In the genomic region with DNA sequence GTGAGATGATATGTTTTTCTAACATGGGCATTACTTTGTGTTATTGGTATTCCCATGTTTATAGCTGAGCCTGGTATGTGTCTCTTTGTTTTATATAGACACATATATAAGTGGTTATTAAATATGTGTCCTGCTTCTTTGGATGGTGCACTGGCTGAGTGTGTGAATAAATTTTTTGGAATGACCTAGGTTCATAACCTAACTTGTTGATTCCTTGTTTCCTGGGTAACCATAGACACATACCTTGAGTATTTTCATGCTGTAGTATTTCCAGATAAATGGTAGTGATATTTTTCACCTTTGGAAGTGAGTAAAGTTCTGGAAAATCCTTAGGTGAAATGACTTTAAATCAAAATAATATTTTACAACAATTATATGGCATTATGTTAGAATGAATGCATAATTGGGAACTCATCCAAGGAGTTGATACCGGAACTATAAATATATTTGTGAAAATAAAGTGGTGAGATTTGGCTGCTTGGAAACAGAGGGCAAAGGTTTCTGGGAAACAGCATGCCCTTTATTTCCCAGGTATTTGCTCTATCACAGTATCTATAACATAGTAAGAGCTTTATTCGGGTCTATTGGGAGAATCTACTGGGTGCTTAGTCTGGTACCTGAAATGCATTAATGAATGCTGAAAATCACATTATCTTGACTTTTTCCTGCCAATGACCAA, we compare ENCODE assay signal across 21 cellular contexts.
DNase-seq lines count a peak whose midpoint lies in the region; ATAC-seq, FAIRE-seq and TF ChIP-seq lines count a peak whose summit lies in the region.
"Had no signal": no experiment of that assay in that cellular context is flagged by ENCODE, and none has a peak within 500 bp of the region (broad histone marks: within the 10 kb centered on the region; RNA-seq: fewer than 3 reads in every experiment).

No MANE protein-coding gene starts in this region.

- no peak overlapping the region for H3K18ac ChIP-seq in mesenchymal stem cell (ENCODE audit: low read depth in 1 of 2, low read length in 2 of 2)

- H2BK15ac ChIP-seq in mesenchymal stem cell (ENCODE audit: low read depth, poor library complexity, severe bottlenecking) = no peak overlapping the region

- H4K91ac ChIP-seq in mesenchymal stem cell (ENCODE audit: low read length) = no peak overlapping the region

- H3K4me2 ChIP-seq in A549 (no peak overlapping the region; the same call in 2 of the 3 replicates), astrocyte (ENCODE audit: low read length) (no peak overlapping the region), mesenchymal stem cell (ENCODE audit: low read length, poor library complexity, severe bottlenecking) (no peak overlapping the region)
- H3K4me2 ChIP-seq: BLaER1 treated with 17β-estradiol and CSF1 and Interleukin-3, amounts not matched to agents 10 nM and 100 nM had no signal

- H3K9ac ChIP-seq in astrocyte (ENCODE audit: low read length) (no peak overlapping the region), mesenchymal stem cell (ENCODE audit: low read length) (peak overlapping the region; percentile 2)
- H3K9ac ChIP-seq: BLaER1 treated with 17β-estradiol and CSF1 and Interleukin-3, amounts not matched to agents 10 nM and 100 nM had no signal

- H3K4me3 ChIP-seq in A549 = no peak overlapping the region
- H3K4me3 ChIP-seq in astrocyte (ENCODE audit: insufficient read depth, low read depth, low read length) = no peak overlapping the region
- H3K4me3 ChIP-seq in mesenchymal stem cell (ENCODE audit: insufficient read depth in 1 of 2, low read depth in 1 of 2, low read length in 2 of 2) = no peak overlapping the region
- H3K4me3 ChIP-seq: BLaER1 treated with 17β-estradiol and CSF1 and Interleukin-3, amounts not matched to agents 10 nM and 100 nM had no signal

- CTCF ChIA-PET in A549 (lab: Yijun Ruan, JAX) = no interaction called here

- peaks cover 10% of the 10 kb centered on the region for H3K36me3 Mint-ChIP-seq in astrocyte (ENCODE audit: low read depth, unreplicated experiment)
- peaks cover 19% of the 10 kb centered on the region for H3K36me3 Mint-ChIP-seq in osteocyte (ENCODE audit: unreplicated experiment)

- H3K27ac ChIP-seq in A549 (no peak overlapping the region), astrocyte (ENCODE audit: low read depth, low read length) (no peak overlapping the region), mesenchymal stem cell (ENCODE audit: low read length, poor library complexity, severe bottlenecking) (no peak overlapping the region)
- H3K27ac ChIP-seq: BLaER1 treated with 17β-estradiol and CSF1 and Interleukin-3, amounts not matched to agents 10 nM and 100 nM; RWPE1 had no signal

- H3K4ac ChIP-seq in mesenchymal stem cell (ENCODE audit: low read depth in 1 of 2, low read length in 2 of 2) = no peak overlapping the region

- H3K9me3 ChIP-seq in A549 (no peaks in the 10 kb centered on the region), astrocyte (ENCODE audit: insufficient read depth, low read depth, low read length) (no peaks in the 10 kb centered on the region), mesenchymal stem cell (ENCODE audit: control insufficient read depth, low read length) (no peaks in the 10 kb centered on the region)
- H3K9me3 ChIP-seq: Caco-2 had no signal

- H3K27ac Mint-ChIP-seq in astrocyte (ENCODE audit: unreplicated experiment) (no peak overlapping the region), osteocyte (ENCODE audit: unreplicated experiment) (no peak overlapping the region)
- H3K27ac Mint-ChIP-seq: CD4-positive, alpha-beta memory T cell had no signal

- TF ChIP-seq CTCF in A549 (IDR thresholded peaks at IDR 0.05) (no peak), astrocyte (IDR thresholded peaks at IDR 0.05; ENCODE audit: insufficient read depth, low read depth, low read length) (no peak), osteocyte (IDR thresholded peaks at IDR 0.05) (no peak)

- H3K14ac ChIP-seq in mesenchymal stem cell (ENCODE audit: low read length in 2 of 2) = no peak overlapping the region

- no peak overlapping the region for H2AK5ac ChIP-seq in mesenchymal stem cell (ENCODE audit: low read length, severe bottlenecking)

- H2AFZ ChIP-seq in astrocyte (ENCODE audit: low read depth, low read length) = no peak overlapping the region
- H2AFZ ChIP-seq in mesenchymal stem cell (ENCODE audit: low read depth, low read length) = no peak overlapping the region

- H2BK5ac ChIP-seq in mesenchymal stem cell (ENCODE audit: low read depth, low read length, poor library complexity, severe bottlenecking) = no peak overlapping the region

- no peak overlapping the region for H2BK120ac ChIP-seq in mesenchymal stem cell (ENCODE audit: low read depth, low read length)

- no peak for DNase-seq in A549 (ENCODE audit: low read depth in 1 of 2, low spot score in 1 of 2)
- no peak for DNase-seq in GM12891 (ENCODE audit: insufficient read length, low spot score)
- DNase-seq in astrocyte (ENCODE audit: low read depth) = no peak
- DNase-seq in mesenchymal stem cell = no peak
- no peak for DNase-seq in osteocyte (ENCODE audit: extremely low spot score, unreplicated experiment)
- no peak for DNase-seq in ACHN
- no peak for DNase-seq in DMS 273 (lab: John Stamatoyannopoulos, UW; ENCODE audit: unreplicated experiment)
- DNase-seq: Caco-2; CD4-positive, alpha-beta memory T cell; GDM1; Karpas-422; NCI-H1694; NCI-H2081; NCI-H2171; NCI-H345; NCI-H524; NCI-H774; NK-92 treated with Interleukin-12 subunit alpha and Interleukin-12 subunit beta, amount 100 ng/mL, for 24 hours had no signal

- H3K79me1 ChIP-seq in mesenchymal stem cell (replicated peaks; ENCODE audit: low read length, poor library complexity, severe bottlenecking) = peaks cover 7% of the 10 kb centered on the region

- peaks cover 21% of the 10 kb centered on the region for H3K4me1 ChIP-seq in A549
- H3K4me1 ChIP-seq in astrocyte (ENCODE audit: insufficient read depth, low read length) = peaks cover 20% of the 10 kb centered on the region
- H3K4me1 ChIP-seq in mesenchymal stem cell (ENCODE audit: control insufficient read depth, insufficient read depth, low read depth, low read length) = peaks cover 3% of the 10 kb centered on the region

- H3K79me2 ChIP-seq in astrocyte (ENCODE audit: insufficient read depth, low read length) = peaks cover 53% of the 10 kb centered on the region

- TF ChIP-seq POLR2A in A549 (IDR thresholded peaks at IDR 0.05; ENCODE audit: low read length) = no peak
- TF ChIP-seq POLR2A in GM12891 (IDR thresholded peaks at IDR 0.05; ENCODE audit: low read depth, low read length) = no peak

- no peak for ATAC-seq in A549
- ATAC-seq: SK-N-SH treated with all-trans-retinoic acid at 6 μM for 48 hours had no signal

- no peak overlapping the region for H4K8ac ChIP-seq in mesenchymal stem cell (ENCODE audit: low read length)

- in situ Hi-C loops in ACHN (cut with HindIII; ENCODE audit: low pct_ligation_motif_present, low pct_unique_long_range_greater_than_20kb, low sequenced_read_pairs) = loop anchor here (25.0 kb wide), 1 partner anchor 120 kb away; a partner anchor contains a TSS

- H3K4me1 Mint-ChIP-seq in astrocyte (ENCODE audit: low read depth, unreplicated experiment) (peaks cover 21% of the 10 kb centered on the region), osteocyte (ENCODE audit: unreplicated experiment) (peaks cover 23% of the 10 kb centered on the region)

- 60% methylated on average over 2 of the region's 2 CpGs for WGBS in A549 (ENCODE audit: missing lambda C conversion rate)
- WGBS in mesenchymal stem cell = 100% methylated on average over 1 of the region's 2 CpGs

- no peaks in the 10 kb centered on the region for H3K9me3 Mint-ChIP-seq in astrocyte (ENCODE audit: unreplicated experiment)
- H3K9me3 Mint-ChIP-seq in osteocyte (ENCODE audit: unreplicated experiment) = no peaks in the 10 kb centered on the region
- H3K9me3 Mint-ChIP-seq: CD4-positive, alpha-beta memory T cell had no signal

- no peaks in the 10 kb centered on the region for H4K20me1 ChIP-seq in astrocyte (ENCODE audit: insufficient read depth, low read length)
- H4K20me1 ChIP-seq: BLaER1 treated with 17β-estradiol and CSF1 and Interleukin-3, amounts not matched to agents 10 nM and 100 nM had no signal

- H3K27me3 ChIP-seq in astrocyte (ENCODE audit: insufficient read depth, low read length) (no peaks in the 10 kb centered on the region), mesenchymal stem cell (ENCODE audit: control insufficient read depth in 1 of 2, insufficient read depth in 1 of 2, low read length in 2 of 2) (no peaks in the 10 kb centered on the region)
- H3K27me3 ChIP-seq: BLaER1 treated with 17β-estradiol and CSF1 and Interleukin-3, amounts not matched to agents 10 nM and 100 nM had no signal

- H3K4me3 Mint-ChIP-seq in astrocyte (ENCODE audit: unreplicated experiment) = no peak overlapping the region
- no peak overlapping the region for H3K4me3 Mint-ChIP-seq in osteocyte (ENCODE audit: unreplicated experiment)
- H3K4me3 Mint-ChIP-seq: CD4-positive, alpha-beta memory T cell had no signal

- POLR2A ChIA-PET in A549 (lab: Yijun Ruan, JAX) = no interaction called here

- no peaks in the 10 kb centered on the region for H3K36me3 ChIP-seq in astrocyte (ENCODE audit: insufficient read depth, low read length)
- peaks cover 0 to 29% of the 10 kb centered on the region in 2 experiments for H3K36me3 ChIP-seq in mesenchymal stem cell (ENCODE audit: control insufficient read depth in 1 of 2, insufficient read depth in 2 of 2, low read depth in 1 of 2, low read length in 2 of 2)

- H3K23ac ChIP-seq in mesenchymal stem cell (ENCODE audit: low read length in 2 of 2) = no peak overlapping the region

- H2BK12ac ChIP-seq in mesenchymal stem cell (ENCODE audit: low read length in 2 of 2) = no peak overlapping the region

- TF ChIP-seq RAD21 in A549 (conservative IDR thresholded peaks at IDR 0.05 in 1 of 2, IDR thresholded peaks at IDR 0.05 in 1 of 2) = no peak

- H3K27me3 Mint-ChIP-seq in astrocyte (ENCODE audit: low read depth, unreplicated experiment) = no peaks in the 10 kb centered on the region
- no peaks in the 10 kb centered on the region for H3K27me3 Mint-ChIP-seq in osteocyte (ENCODE audit: unreplicated experiment)
- H3K27me3 Mint-ChIP-seq: CD4-positive, alpha-beta memory T cell had no signal

- FAIRE-seq in A549 (lab: Jason Lieb, UNC) = peak; percentile 18
- FAIRE-seq in GM12891 (lab: Jason Lieb, UNC) = peak; percentile 23
- FAIRE-seq in astrocyte (lab: Jason Lieb, UNC) = peak; percentile 23

- no peak for TF ChIP-seq EP300 in A549 (IDR thresholded peaks at IDR 0.05)

TF ChIP-seq in A549, 52 proteins besides CTCF, POLR2A, EP300 and RAD21 (continues in another document):
- TF ChIP-seq HDAC2 (IDR thresholded peaks at IDR 0.05) (no peak), KDM5A (IDR thresholded peaks at IDR 0.05) (no peak), ESRRA (IDR thresholded peaks at IDR 0.05; ENCODE audit: borderline replicate concordance, low read length) (no peak), SMC3 (IDR thresholded peaks at IDR 0.05) (no peak), RARB (CRISPR knock-in tag; IDR thresholded peaks at IDR 0.05) (no peak), NR3C1 (IDR thresholded peaks at IDR 0.05) (no peak)

TF ChIP-seq in GM12891, 5 proteins besides CTCF, POLR2A, EP300 and RAD21:
- TF ChIP-seq POU2F2 (IDR thresholded peaks at IDR 0.05; ENCODE audit: low read depth, low read length) (no peak), POLR2AphosphoS5 (IDR thresholded peaks at IDR 0.05; ENCODE audit: low read depth, low read length) (no peak), TAF1 (IDR thresholded peaks at IDR 0.05; ENCODE audit: low read depth, low read length) (no peak), PAX5 (IDR thresholded peaks at IDR 0.05; ENCODE audit: insufficient read depth, low read length, severe bottlenecking) (no peak), SPI1 (IDR thresholded peaks at IDR 0.05; ENCODE audit: low read depth, low read length) (no peak)
